ENCODE assay signal across 25 cellular contexts in the genomic region with DNA sequence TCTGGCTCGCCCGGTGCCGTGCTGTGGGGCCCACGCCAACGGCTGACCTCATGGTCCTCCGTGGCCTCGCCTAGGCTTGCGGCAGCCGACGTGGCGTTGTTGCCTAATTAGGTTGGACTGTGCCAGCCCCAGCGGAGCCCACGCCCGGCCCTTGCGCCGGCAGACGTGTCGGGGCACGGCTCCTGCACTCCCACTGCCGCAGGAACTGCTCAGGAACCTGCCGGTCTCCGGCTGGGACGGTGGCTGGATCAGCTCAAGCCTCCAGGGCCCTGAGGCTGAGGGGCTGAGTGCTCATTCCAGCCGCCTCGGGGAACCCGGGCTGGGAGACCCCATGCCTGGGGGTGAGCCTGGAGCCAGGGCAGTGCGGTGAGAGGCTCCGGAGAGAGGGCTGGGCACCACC. TPM values are rescaled to one million over a fixed set of nuclear protein-coding genes. Genes with fewer than 3 reads are reported as not detected.
A peak's percentile ranks its signal among the peaks of the same experiment; 100 is the strongest.
DNase-seq lines count a peak whose midpoint lies in the region; TF ChIP-seq lines count a peak whose summit lies in the region.
"Had no signal": no experiment of that assay in that cellular context is flagged by ENCODE, and none has a peak within 500 bp of the region (broad histone marks: within the 10 kb centered on the region; RNA-seq: fewer than 3 reads in every experiment).

No MANE protein-coding gene starts in this region.

- H3K27ac ChIP-seq in esophagus (ENCODE audit: low read depth in 2 of 2, low read length in 1 of 2): peak overlapping the region; percentile 81 to 82
- peak overlapping the region; percentile 67 to 77 for H3K27ac ChIP-seq in prostate gland
- H3K27ac ChIP-seq: 22Rv1, C4-2B, PC-9 had no signal

- no peak overlapping the region for H3K4me3 Mint-ChIP-seq in chondrocyte (ENCODE audit: unreplicated experiment)
- H3K4me3 Mint-ChIP-seq: CD8-positive, alpha-beta memory T cell had no signal

- H3K36me3 ChIP-seq in esophagus (ENCODE audit: control insufficient read depth in 2 of 2, insufficient read depth in 2 of 2, low read length in 1 of 2): peaks cover 0 to 14% of the 10 kb centered on the region in 2 donors
- H3K36me3 ChIP-seq in prostate gland: no peaks in the 10 kb centered on the region

- H3K4me1 ChIP-seq in esophagus (ENCODE audit: control insufficient read depth in 2 of 2, insufficient read depth in 2 of 2, low read length in 1 of 2): peaks cover 5 to 37% of the 10 kb centered on the region in 2 donors
- no peaks in the 10 kb centered on the region for H3K4me1 ChIP-seq in prostate gland (replicated peaks)

- no peak overlapping the region for H3K27ac Mint-ChIP-seq in chondrocyte (ENCODE audit: unreplicated experiment)
- H3K27ac Mint-ChIP-seq: CD8-positive, alpha-beta memory T cell had no signal

- H3K27me3 ChIP-seq in esophagus (ENCODE audit: control insufficient read depth in 1 of 2, insufficient read depth in 2 of 2, low read length in 2 of 2) (no peaks in the 10 kb centered on the region), prostate gland (replicated peaks; ENCODE audit: insufficient read depth) (no peaks in the 10 kb centered on the region)

- H3K4me3 ChIP-seq in esophagus (ENCODE audit: low read depth in 1 of 2, low read length in 2 of 2) (peak overlapping the region; percentile 41 to 50), prostate gland (peak overlapping the region; percentile 2 to 16)
- H3K4me3 ChIP-seq: K562, PC-9 had no signal

- intact Hi-C loops in prostate gland (cut with DNase I): no loop called here

- H3K9me3 ChIP-seq in esophagus (ENCODE audit: control insufficient read depth in 2 of 2, insufficient read depth in 1 of 2, low read depth in 1 of 2, low read length in 1 of 2): peaks cover 0 to 1% of the 10 kb centered on the region in 2 donors
- no peaks in the 10 kb centered on the region for H3K9me3 ChIP-seq in prostate gland
- H3K9me3 ChIP-seq: SK-N-SH had no signal

- in situ Hi-C loops in GM13976 (cut with MboI; ENCODE audit: low sequenced_read_pairs, unreplicated experiment): no loop called here

- H3K4me1 Mint-ChIP-seq in chondrocyte (ENCODE audit: low read depth): no peaks in the 10 kb centered on the region
- H3K4me1 Mint-ChIP-seq: CD8-positive, alpha-beta memory T cell had no signal

- TF ChIP-seq CTCF in prostate gland (IDR thresholded peaks at IDR 0.05) (no peak), chondrocyte (IDR thresholded peaks at IDR 0.05) (no peak), GM13976 (IDR thresholded peaks at IDR 0.05; ENCODE audit: borderline replicate concordance, control extremely low read depth, extremely low read depth, insufficient read depth, missing control alignments) (no peak)

- peak; percentile 90 for TF ChIP-seq POLR2A in prostate gland (IDR thresholded peaks at IDR 0.05)

- 50 to 63% methylated on average over 28 of the region's 28 CpGs for WGBS in esophagus, 2 donors
- 62% methylated on average over 24 of the region's 28 CpGs for WGBS in prostate gland

- H3K36me3 Mint-ChIP-seq in chondrocyte (ENCODE audit: low read depth): peaks cover under 1% of the 10 kb centered on the region
- H3K36me3 Mint-ChIP-seq: CD8-positive, alpha-beta memory T cell had no signal

- DNase-seq in DMS 273 (lab: John Stamatoyannopoulos, UW; ENCODE audit: unreplicated experiment) (peak; percentile 36), DMS 273 treated with DMSO at 0.1 percent for 48 hours (lab: John Stamatoyannopoulos, UW) (no peak), prostate gland (ENCODE audit: low spot score) (peak; percentile 73), chondrocyte (ENCODE audit: low spot score) (no peak), GM13976 (ENCODE audit: low spot score) (no peak)
- no peak for DNase-seq in activated effector memory CD4-positive, alpha-beta T cell treated with anti-CD3 and anti-CD28 coated beads, Interleukin-2, amount 50 U/mL, for 16 hours
- no peak for DNase-seq in activated T-cell treated with anti-CD3 and anti-CD28 coated beads, Interleukin-2, amount 50 U/mL, for 1 hour
- DNase-seq: ACHN; Calu3; CD8-positive, alpha-beta memory T cell; DMS53; H7; NCI-H1092; NCI-H1436; NCI-H1930; NCI-H2227 treated with DMSO at 0.1 percent for 48 hours; NCI-H510A; PC-9; RPMI8226; SIG-M5; SK-N-SH had no signal

- H3K9me3 Mint-ChIP-seq in chondrocyte (ENCODE audit: low read depth): peaks cover 1% of the 10 kb centered on the region

- H3K27me3 Mint-ChIP-seq in chondrocyte (ENCODE audit: low read depth): peaks cover 5% of the 10 kb centered on the region
- H3K27me3 Mint-ChIP-seq: CD8-positive, alpha-beta memory T cell had no signal

RNA-seq across cellular contexts. Expression of gene PEX10, which starts 16.1 kb away (rescaled TPM):
- polyA plus RNA-seq in esophagus: 10 to 100 TPM; 19.7 to 21.1 TPM
- total RNA-seq in prostate gland: 10 to 100 TPM; 38.3 to 49.9 TPM
- total RNA-seq in chondrocyte: 20.6 to 33.0 TPM (median 23.4 TPM) in 3 replicates

RNA-seq across cellular contexts. Expression of gene RER1, which starts 36.8 kb away (rescaled TPM):
- polyA plus RNA-seq in esophagus: 100 to 1,000 TPM in 1 of 2 donors, 10 to 100 TPM in 1; 85.8 to 116 TPM
- total RNA-seq in prostate gland (10 to 100 TPM; 86.1 to 97.0 TPM), chondrocyte (158 to 177 TPM (median 175 TPM) in 3 replicates)

RNA-seq across cellular contexts. Expression of gene MORN1, which starts 37.1 kb away (rescaled TPM):
- 1 to 10 TPM; 3.0 to 5.8 TPM for polyA plus RNA-seq in esophagus
- 10 to 100 TPM; 18.6 to 21.0 TPM for total RNA-seq in prostate gland
- total RNA-seq in chondrocyte: 6.7 to 10.0 TPM (median 8.1 TPM) in 3 replicates

RNA-seq across cellular contexts. Expression of gene PLCH2, which starts 47.6 kb away (rescaled TPM):
- 10 to 100 TPM; 19.2 to 88.7 TPM for polyA plus RNA-seq in esophagus
- total RNA-seq in prostate gland (10 to 100 TPM; 29.8 to 41.0 TPM), chondrocyte (2.4 to 3.4 TPM (median 3.2 TPM) in 3 replicates)
- polyA plus RNA-seq: K562 had no signal

Comparison
In these comparisons a context has a peak if more than half of its experiments do, and no peak if none do; other contexts are left out.
1. DNase-seq: peak in DMS 273 (single experiment) and prostate gland (single experiment); none in DMS 273 treated with DMSO at 0.1 percent for 48 hours (single experiment), activated effector memory CD4-positive, alpha-beta T cell treated with anti-CD3 and anti-CD28 coated beads, Interleukin-2, amount 50 U/mL, for 16 hours (single experiment), chondrocyte (single experiment), activated T-cell treated with anti-CD3 and anti-CD28 coated beads, Interleukin-2, amount 50 U/mL, for 1 hour (single experiment) and GM13976 (single experiment).